1 cellular context compared by ENCODE assay signal in the genomic region with DNA sequence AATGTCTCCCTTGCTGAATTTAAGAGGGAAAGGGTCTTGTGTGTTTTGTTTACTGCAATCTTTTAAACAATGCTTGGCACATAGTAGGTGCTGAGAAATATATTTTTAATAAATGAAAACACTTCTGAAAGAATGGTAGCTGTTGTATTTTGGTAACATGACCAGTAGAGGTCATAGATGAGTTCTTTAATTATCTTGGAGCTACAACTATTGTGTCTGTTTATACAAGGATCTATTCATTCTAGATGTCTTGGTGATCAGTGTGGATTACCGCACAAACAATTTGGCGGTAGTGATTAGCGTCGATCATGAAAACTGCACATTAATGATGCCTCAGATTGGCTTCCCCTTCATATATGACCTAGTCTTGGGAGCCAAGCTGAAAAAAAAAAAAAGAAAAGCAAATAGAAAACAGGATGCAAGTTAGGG.
TF ChIP-seq lines count a peak whose summit lies in the region.

No MANE protein-coding gene starts in this region.

TF ChIP-seq in HepG2, 621 proteins besides CTCF, POLR2A, EP300 and RAD21 (continued from another document):
- TF ChIP-seq STAG1 (CRISPR knock-in tag; IDR thresholded peaks at IDR 0.05) = peak; percentile 44
